18 cellular contexts compared by ENCODE assay signal in the genomic region with DNA sequence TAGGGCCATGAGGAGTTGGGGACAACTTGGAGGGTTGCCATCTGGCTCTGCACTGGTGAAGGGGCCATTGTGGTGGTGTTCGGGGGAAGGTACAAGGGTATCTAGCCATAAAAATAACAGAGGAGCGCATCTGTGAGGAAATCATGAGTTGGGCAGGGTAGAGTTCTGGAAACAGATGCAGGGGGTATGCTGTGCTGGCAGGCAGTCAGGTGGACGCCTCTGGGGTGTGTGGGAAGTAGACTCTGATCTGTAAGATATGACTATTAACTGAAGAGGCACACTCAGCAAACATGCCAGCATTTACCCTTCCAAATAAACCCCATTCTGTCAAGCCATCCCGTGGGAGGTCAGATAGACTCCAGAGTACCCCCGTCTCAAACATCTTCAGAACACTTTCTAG.
A peak's percentile ranks its signal among the peaks of the same experiment; 100 is the strongest.
DNase-seq lines count a peak whose midpoint lies in the region; ATAC-seq and TF ChIP-seq lines count a peak whose summit lies in the region.
"Had no signal": no experiment of that assay in that cellular context is flagged by ENCODE, and none has a peak within 500 bp of the region (broad histone marks: within the 10 kb centered on the region; RNA-seq: fewer than 3 reads in every experiment).

No MANE protein-coding gene starts in this region.

- TF ChIP-seq CTCF in VCaP (conservative IDR thresholded peaks at IDR 0.05) = no peak

- intact Hi-C loops in Right ventricle myocardium inferior (cut with DNase I) (loop anchor here (5.0 kb wide), 1 partner anchor 399 kb away; no protein-coding TSS in a partner anchor), Right ventricle myocardium superior (cut with DNase I) (loop anchor here (10.0 kb wide), 1 partner anchor 98 kb away; no protein-coding TSS in a partner anchor)

- no peaks in the 10 kb centered on the region for H3K9me3 ChIP-seq in KOPT-K1 (ENCODE audit: insufficient read depth, low read length, poor library complexity, severe bottlenecking)
- H3K9me3 ChIP-seq: BE2C had no signal

- peaks cover 25% of the 10 kb centered on the region for H3K36me3 ChIP-seq in KOPT-K1 (ENCODE audit: insufficient read depth, low read length)
- H3K36me3 ChIP-seq: BE2C had no signal

- ATAC-seq in Right ventricle myocardium inferior = peak; percentile 30
- no peak for ATAC-seq in Right ventricle myocardium superior (ENCODE audit: poor library complexity)
- ATAC-seq in HG03457 (IDR thresholded peaks at IDR 0.05; ENCODE audit: unreplicated experiment) = no peak
- no peak for ATAC-seq in GM18870 (IDR thresholded peaks at IDR 0.05; ENCODE audit: unreplicated experiment)
- ATAC-seq: CD8-positive, alpha-beta T cell had no signal

- H3K27ac ChIP-seq in KOPT-K1 (ENCODE audit: low read depth, low read length, poor library complexity, severe bottlenecking) (peak overlapping the region; percentile 3), VCaP (peak overlapping the region; percentile 22)
- H3K27ac ChIP-seq: A549 had no signal

- DNase-seq in Right ventricle myocardium inferior (ENCODE audit: missing footprints) (no peak), Right ventricle myocardium superior (no peak), myocyte (ENCODE audit: low read depth) (peak; percentile 3), C1 segment of cervical spinal cord (lab: John Stamatoyannopoulos, UW) (no peak)
- DNase-seq: BE2C; CD8-positive, alpha-beta T cell; COR-L47; DMS153; DMS79 treated with DMSO at 0.1 percent for 48 hours; EL; GOT3; H9; HFFc6 had no signal
